8 cellular contexts compared by ENCODE assay signal in genomic region chr4:4386736-4387392, GRCh38. TPM values are rescaled to one million over a fixed set of nuclear protein-coding genes. Genes with fewer than 3 reads are reported as not detected.
DNase-seq lines count a peak whose midpoint lies in the region; ATAC-seq, FAIRE-seq and TF ChIP-seq lines count a peak whose summit lies in the region.

NSG1 (plus strand) TSS chr4:4387102; CDS start chr4:4387630, 528 bp downstream.

- H3F3A ChIP-seq in PC-3 (ENCODE audit: low read length, unreplicated experiment) = no peaks in the 10 kb centered on the region

- H3K4me1 Mint-ChIP-seq in astrocyte (ENCODE audit: low read depth, unreplicated experiment) = no peaks in the 10 kb centered on the region

- H3K79me2 ChIP-seq in PC-3 (ENCODE audit: low read length) (no peaks in the 10 kb centered on the region), astrocyte (ENCODE audit: insufficient read depth, low read length) (no peaks in the 10 kb centered on the region)

- ATAC-seq in PC-3 (peak; percentile 22; the same call in 1 of the 2 replicates), HG02798 (IDR thresholded peaks at IDR 0.05; ENCODE audit: poor library complexity, unreplicated experiment) (no peak), GM21825 (IDR thresholded peaks at IDR 0.05; ENCODE audit: unreplicated experiment) (no peak)

- peaks cover 2% of the 10 kb centered on the region for H3K9me3 Mint-ChIP-seq in astrocyte (ENCODE audit: unreplicated experiment)

- H3K4me2 ChIP-seq in PC-3 (ENCODE audit: low read length) (peak within 1 kb of the TSS; percentile 31; the same call in 1 of the 2 replicates), astrocyte (ENCODE audit: low read length) (peak within 1 kb of the TSS; percentile 82)

- H3K36me3 ChIP-seq in PC-3 (ENCODE audit: low read depth, low read length) (no peaks in the 10 kb centered on the region), astrocyte (ENCODE audit: insufficient read depth, low read length) (no peaks in the 10 kb centered on the region), iPS-20b (ENCODE audit: insufficient read depth, low read depth, low read length) (peaks cover 9% of the 10 kb centered on the region; the same call in 1 of the 2 replicates)

- H3K9ac ChIP-seq in PC-3 (ENCODE audit: low read length) (no peak within 1 kb of the TSS), astrocyte (ENCODE audit: low read length) (no peak within 1 kb of the TSS), iPS-20b (ENCODE audit: low read depth, low read length) (peak within 1 kb of the TSS; percentile 61; the same call in 1 of the 2 replicates)

- H3K4me3 ChIP-seq in PC-3 (ENCODE audit: low read length) (peak within 1 kb of the TSS; percentile 24; the same call in 1 of the 2 replicates), astrocyte (ENCODE audit: insufficient read depth, low read depth, low read length) (peak within 1 kb of the TSS; percentile 42), iPS-20b (ENCODE audit: low read length) (peak within 1 kb of the TSS; percentile 74)

- H3K27ac ChIP-seq in PC-3 (ENCODE audit: low read length) = no peak within 1 kb of the TSS
- no peak within 1 kb of the TSS for H3K27ac ChIP-seq in astrocyte (ENCODE audit: low read depth, low read length)
- H3K27ac ChIP-seq in iPS-20b (ENCODE audit: low read length) = no peak within 1 kb of the TSS

- H3K27me3 ChIP-seq in PC-3 (ENCODE audit: low read length) = peaks cover 42% of the 10 kb centered on the region
- H3K27me3 ChIP-seq in astrocyte (ENCODE audit: insufficient read depth, low read length) = peaks cover 52% of the 10 kb centered on the region
- peaks cover 87% of the 10 kb centered on the region for H3K27me3 ChIP-seq in iPS-20b (ENCODE audit: insufficient read depth, low read length)

- FAIRE-seq in astrocyte (lab: Jason Lieb, UNC) = no peak

- no peak within 1 kb of the TSS for H2AFZ ChIP-seq in PC-3 (ENCODE audit: low read length)
- H2AFZ ChIP-seq in astrocyte (ENCODE audit: low read depth, low read length) = peak within 1 kb of the TSS; percentile 66

- POLR2A ChIA-PET in PC-3 (lab: Charles Lee; ENCODE audit: unreplicated experiment) = no interaction called here

- H3K4me3 Mint-ChIP-seq in astrocyte (ENCODE audit: unreplicated experiment) = peak within 1 kb of the TSS; percentile 82

- CTCF ChIA-PET in PC-3 (lab: Charles Lee) = no interaction called here

- H3K4me1 ChIP-seq in PC-3 (ENCODE audit: insufficient read depth, low read length) (no peaks in the 10 kb centered on the region), astrocyte (ENCODE audit: insufficient read depth, low read length) (peaks cover 3% of the 10 kb centered on the region), iPS-20b (ENCODE audit: insufficient read depth, low read length) (peaks cover 6% of the 10 kb centered on the region; the same call in 1 of the 2 replicates)

- H3K27me3 Mint-ChIP-seq in astrocyte (ENCODE audit: low read depth, unreplicated experiment) = peaks cover 70% of the 10 kb centered on the region

- peaks cover 2% of the 10 kb centered on the region for H3K36me3 Mint-ChIP-seq in astrocyte (ENCODE audit: low read depth, unreplicated experiment)

- no TSS peak for BruUV-seq in PC-3 (replicated peaks; lab: Mats Ljungman, UMichigan)

- H3K27ac Mint-ChIP-seq in astrocyte (ENCODE audit: unreplicated experiment) = no peak within 1 kb of the TSS

- TF ChIP-seq CTCF in PC-3 (conservative IDR thresholded peaks at IDR 0.05; ENCODE audit: low read depth, low read length) (no peak), astrocyte (IDR thresholded peaks at IDR 0.05; ENCODE audit: insufficient read depth, low read depth, low read length) (no peak)

- H4K20me1 ChIP-seq in PC-3 (ENCODE audit: low read length) (no peaks in the 10 kb centered on the region), astrocyte (ENCODE audit: insufficient read depth, low read length) (no peaks in the 10 kb centered on the region)

- DNase-seq in GM03348 (ENCODE audit: low spot score) (peak; percentile 72), PC-3 (no peak), astrocyte (ENCODE audit: low read depth) (peak; percentile 27), epidermal melanocyte (ENCODE audit: insufficient read length, low spot score) (no peak)
- DNase-seq in stimulated activated CD4-positive, alpha-beta T cell treated with anti-CD3 and anti-CD28 coated beads, Interleukin-15, amount 100 ng/mL, for 24 hours = peak; percentile 56

- H3K9me2 ChIP-seq in PC-3 (replicated peaks; ENCODE audit: low read length) = no peaks in the 10 kb centered on the region

- no peaks in the 10 kb centered on the region for H3K9me3 ChIP-seq in PC-3 (ENCODE audit: low read length)
- H3K9me3 ChIP-seq in astrocyte (ENCODE audit: insufficient read depth, low read depth, low read length) = no peaks in the 10 kb centered on the region
- no peaks in the 10 kb centered on the region for H3K9me3 ChIP-seq in iPS-20b (ENCODE audit: insufficient read depth, low read depth, low read length)

- intact Hi-C loops in PC-3 (cut with micrococcal nuclease) = no loop called here

RNA-seq across cellular contexts. Expression of gene NSG1, which starts in this region (rescaled TPM):
- not detected in 2 replicates for total RNA-seq in PC-3 (2014; rRNA removed)
- total RNA-seq in astrocyte = 6.7 and 10.6 TPM in 2 replicates

Comparison
In these comparisons a context has a peak if more than half of its experiments do, and no peak if none do; other contexts are left out.
1. Peak in ATAC-seq, H3K4me3 ChIP-seq and H3K4me2 ChIP-seq in PC-3; RNA of the gene not detected or under 1 TPM.
2. DNase-seq: peak in GM03348 (single experiment), astrocyte (single experiment) and stimulated activated CD4-positive, alpha-beta T cell treated with anti-CD3 and anti-CD28 coated beads, Interleukin-15, amount 100 ng/mL, for 24 hours (single experiment); none in PC-3 (single experiment) and epidermal melanocyte (single experiment).
3. H3K4me3 ChIP-seq: peak in every context shown above with its lines; median percentile 74 in iPS-20b; 42 in astrocyte; 24 in PC-3.